In the genomic region with DNA sequence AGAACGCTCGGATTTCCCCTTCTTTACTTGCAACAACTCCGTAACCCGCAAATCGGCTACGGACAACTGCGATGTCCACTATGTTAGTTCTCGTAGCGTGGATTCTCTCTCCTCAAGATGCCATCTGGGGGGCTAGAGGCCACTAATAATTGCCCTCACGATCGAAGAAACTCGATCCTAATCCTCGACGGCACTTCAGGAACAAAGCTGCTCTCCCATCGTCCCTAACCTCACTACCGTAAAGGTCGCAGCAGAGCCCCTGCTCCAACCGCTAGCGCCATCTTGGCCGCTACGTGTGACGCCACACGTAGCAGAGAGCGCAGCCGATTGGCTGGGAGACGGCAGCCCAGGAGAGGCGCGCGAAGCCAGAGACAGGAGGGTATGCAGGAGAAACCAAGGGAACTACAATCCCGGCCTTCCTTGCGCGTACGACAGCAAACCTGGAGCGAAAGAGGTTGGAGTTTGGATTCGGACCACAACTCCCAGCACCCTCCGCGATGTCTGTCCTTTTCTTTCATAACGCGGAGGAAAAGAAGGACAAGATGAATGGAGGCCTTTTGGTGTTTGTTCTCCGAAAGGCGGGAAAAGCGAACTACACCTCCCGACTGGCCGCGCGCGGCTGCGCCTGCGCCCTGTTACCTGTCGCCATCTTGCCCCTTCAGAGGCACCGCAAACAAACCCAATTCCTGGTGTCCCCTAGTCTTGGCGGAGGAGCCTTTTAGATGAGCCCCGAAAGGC, we compare ENCODE assay signal across 1 cellular context.
A peak's percentile ranks its signal among the peaks of the same experiment; 100 is the strongest.
TF ChIP-seq lines count a peak whose summit lies in the region.

A gene with protein sequence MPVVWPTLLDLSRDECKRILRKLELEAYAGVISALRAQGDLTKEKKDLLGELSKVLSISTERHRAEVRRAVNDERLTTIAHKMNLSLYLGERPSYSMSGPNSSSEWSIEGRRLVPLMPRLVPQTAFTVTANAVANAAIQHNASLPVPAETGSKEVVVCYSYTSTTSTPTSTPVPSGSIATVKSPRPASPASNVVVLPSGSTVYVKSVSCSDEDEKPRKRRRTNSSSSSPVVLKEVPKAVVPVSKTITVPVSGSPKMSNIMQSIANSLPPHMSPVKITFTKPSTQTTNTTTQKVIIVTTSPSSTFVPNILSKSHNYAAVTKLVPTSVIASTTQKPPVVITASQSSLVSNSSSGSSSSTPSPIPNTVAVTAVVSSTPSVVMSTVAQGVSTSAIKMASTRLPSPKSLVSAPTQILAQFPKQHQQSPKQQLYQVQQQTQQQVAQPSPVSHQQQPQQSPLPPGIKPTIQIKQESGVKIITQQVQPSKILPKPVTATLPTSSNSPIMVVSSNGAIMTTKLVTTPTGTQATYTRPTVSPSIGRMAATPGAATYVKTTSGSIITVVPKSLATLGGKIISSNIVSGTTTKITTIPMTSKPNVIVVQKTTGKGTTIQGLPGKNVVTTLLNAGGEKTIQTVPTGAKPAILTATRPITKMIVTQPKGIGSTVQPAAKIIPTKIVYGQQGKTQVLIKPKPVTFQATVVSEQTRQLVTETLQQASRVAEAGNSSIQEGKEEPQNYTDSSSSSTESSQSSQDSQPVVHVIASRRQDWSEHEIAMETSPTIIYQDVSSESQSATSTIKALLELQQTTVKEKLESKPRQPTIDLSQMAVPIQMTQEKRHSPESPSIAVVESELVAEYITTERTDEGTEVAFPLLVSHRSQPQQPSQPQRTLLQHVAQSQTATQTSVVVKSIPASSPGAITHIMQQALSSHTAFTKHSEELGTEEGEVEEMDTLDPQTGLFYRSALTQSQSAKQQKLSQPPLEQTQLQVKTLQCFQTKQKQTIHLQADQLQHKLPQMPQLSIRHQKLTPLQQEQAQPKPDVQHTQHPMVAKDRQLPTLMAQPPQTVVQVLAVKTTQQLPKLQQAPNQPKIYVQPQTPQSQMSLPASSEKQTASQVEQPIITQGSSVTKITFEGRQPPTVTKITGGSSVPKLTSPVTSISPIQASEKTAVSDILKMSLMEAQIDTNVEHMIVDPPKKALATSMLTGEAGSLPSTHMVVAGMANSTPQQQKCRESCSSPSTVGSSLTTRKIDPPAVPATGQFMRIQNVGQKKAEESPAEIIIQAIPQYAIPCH (N-terminal part only) (plus strand): TSS at position 635 of the 738 bp plus-strand sequence. CDS start 1,921 bp downstream, outside the sequence.

TF ChIP-seq in K562, 482 proteins besides CTCF, POLR2A, EP300 and RAD21 (continued from another document and continues in another):
- TF ChIP-seq, protein P1, sequence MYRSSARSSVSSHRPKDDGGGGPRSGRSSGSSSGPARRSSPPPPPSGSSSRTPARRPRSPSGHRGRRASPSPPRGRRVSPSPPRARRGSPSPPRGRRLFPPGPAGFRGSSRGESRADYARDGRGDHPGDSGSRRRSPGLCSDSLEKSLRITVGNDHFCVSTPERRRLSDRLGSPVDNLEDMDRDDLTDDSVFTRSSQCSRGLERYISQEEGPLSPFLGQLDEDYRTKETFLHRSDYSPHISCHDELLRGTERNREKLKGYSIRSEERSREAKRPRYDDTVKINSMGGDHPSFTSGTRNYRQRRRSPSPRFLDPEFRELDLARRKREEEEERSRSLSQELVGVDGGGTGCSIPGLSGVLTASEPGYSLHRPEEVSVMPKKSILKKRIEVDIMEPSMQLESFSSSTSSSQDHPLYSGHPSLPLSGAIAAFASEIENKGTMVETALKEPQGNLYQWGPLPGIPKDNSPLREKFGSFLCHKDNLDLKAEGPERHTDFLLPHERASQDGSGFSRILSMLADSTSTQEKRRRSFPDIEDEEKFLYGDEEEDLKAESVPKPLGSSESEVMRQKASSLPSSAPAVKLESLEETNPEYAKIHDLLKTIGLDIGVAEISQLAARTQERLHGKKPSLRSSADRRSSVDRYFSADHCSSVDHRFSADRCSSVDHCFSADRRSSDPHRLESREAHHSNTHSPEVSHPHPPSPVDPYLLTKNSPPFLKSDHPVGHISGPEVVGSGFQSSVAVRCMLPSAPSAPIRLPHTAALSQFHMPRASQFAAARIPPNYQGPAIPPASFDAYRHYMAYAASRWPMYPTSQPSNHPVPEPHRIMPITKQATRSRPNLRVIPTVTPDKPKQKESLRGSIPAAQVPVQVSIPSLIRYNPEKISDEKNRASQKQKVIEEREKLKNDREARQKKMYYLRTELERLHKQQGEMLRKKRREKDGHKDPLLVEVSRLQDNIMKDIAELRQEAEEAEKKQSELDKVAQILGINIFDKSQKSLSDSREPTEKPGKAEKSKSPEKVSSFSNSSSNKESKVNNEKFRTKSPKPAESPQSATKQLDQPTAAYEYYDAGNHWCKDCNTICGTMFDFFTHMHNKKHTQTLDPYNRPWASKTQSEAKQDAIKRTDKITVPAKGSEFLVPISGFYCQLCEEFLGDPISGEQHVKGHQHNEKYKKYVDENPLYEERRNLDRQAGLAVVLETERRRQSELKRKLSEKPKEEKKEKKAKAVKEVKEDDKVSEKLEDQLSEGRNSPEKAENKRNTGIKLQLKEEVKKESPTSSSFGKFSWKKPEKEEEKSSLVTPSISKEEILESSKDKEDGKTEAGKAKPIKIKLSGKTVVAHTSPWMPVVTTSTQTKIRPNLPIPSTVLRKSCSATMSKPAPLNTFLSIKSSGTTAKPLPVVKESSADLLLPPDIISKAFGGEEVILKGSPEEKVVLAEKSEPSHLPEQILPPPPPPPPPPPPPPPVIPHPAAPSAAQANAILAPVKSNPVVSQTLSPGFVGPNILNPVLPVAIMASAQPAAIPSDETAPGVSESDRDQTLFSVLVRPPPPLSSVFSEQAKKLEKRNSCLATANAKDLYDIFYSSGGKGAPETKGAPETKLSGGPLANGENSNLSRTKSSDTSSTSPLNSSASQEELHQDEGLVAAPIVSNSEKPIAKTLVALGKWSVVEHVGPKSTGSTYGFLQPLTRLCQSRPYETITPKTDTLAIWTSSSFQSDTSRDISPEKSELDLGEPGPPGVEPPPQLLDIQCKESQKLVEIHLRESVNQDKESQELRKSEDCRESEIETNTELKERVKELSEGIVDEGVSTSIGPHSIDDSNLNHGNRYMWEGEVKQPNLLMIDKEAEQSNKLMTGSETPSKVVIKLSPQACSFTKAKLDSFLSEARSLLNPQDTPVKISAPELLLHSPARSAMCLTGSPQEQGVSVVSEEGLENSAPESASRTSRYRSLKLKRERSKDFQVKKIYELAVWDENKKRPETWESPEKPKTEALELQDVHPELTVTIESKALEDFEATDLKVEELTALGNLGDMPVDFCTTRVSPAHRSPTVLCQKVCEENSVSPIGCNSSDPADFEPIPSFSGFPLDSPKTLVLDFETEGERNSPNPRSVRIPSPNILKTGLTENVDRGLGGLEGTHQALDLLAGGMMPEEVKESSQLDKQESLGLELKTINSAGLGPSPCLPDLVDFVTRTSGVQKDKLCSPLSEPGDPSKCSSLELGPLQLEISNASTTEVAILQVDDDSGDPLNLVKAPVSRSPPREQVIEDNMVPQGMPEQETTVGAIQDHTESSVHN (IDR thresholded peaks at IDR 0.05; ENCODE audit: borderline replicate concordance in 1 of 2, low read depth in 1 of 2): no peak
- no peak for TF ChIP-seq TCF7 (IDR thresholded peaks at IDR 0.05; ENCODE audit: borderline replicate concordance)
- TF ChIP-seq FUS (optimal IDR thresholded peaks at IDR 0.05; ENCODE audit: low read depth, low read length): no peak
- 0 out of 2 replicates have a peak, but pooled peaks have one; percentile 35 for TF ChIP-seq TEAD4 (IDR thresholded peaks at IDR 0.05; ENCODE audit: low read length)
- no peak for TF ChIP-seq TEAD4 (CRISPR knock-in tag; IDR thresholded peaks at IDR 0.05; ENCODE audit: borderline replicate concordance)
- TF ChIP-seq TRIM28 (IDR thresholded peaks at IDR 0.05): 0 out of 2 replicates have a peak, but pooled peaks have one; percentile 47
- TF ChIP-seq ZNF717 (CRISPR knock-in tag; IDR thresholded peaks at IDR 0.05): no peak
- TF ChIP-seq BRCA1 (IDR thresholded peaks at IDR 0.05): no peak
- TF ChIP-seq BRCA1 (CRISPR knock-in tag; IDR thresholded peaks at IDR 0.05): no peak
- TF ChIP-seq, protein P2, sequence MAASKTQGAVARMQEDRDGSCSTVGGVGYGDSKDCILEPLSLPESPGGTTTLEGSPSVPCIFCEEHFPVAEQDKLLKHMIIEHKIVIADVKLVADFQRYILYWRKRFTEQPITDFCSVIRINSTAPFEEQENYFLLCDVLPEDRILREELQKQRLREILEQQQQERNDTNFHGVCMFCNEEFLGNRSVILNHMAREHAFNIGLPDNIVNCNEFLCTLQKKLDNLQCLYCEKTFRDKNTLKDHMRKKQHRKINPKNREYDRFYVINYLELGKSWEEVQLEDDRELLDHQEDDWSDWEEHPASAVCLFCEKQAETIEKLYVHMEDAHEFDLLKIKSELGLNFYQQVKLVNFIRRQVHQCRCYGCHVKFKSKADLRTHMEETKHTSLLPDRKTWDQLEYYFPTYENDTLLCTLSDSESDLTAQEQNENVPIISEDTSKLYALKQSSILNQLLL (CRISPR knock-in tag; IDR thresholded peaks at IDR 0.05; ENCODE audit: borderline replicate concordance): no peak
- no peak for TF ChIP-seq FOSL1 (tag; conservative IDR thresholded peaks at IDR 0.05)
- TF ChIP-seq, protein P3, sequence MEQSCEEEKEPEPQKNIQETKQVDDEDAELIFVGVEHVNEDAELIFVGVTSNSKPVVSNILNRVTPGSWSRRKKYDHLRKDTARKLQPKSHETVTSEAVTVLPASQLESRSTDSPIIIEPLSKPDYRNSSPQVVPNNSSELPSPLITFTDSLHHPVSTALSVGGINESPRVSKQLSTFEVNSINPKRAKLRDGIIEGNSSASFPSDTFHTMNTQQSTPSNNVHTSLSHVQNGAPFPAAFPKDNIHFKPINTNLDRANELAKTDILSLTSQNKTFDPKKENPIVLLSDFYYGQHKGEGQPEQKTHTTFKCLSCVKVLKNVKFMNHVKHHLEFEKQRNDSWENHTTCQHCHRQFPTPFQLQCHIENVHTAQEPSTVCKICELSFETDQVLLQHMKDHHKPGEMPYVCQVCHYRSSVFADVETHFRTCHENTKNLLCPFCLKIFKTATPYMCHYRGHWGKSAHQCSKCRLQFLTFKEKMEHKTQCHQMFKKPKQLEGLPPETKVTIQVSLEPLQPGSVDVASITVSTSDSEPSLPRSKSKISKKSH (CRISPR knock-in tag; IDR thresholded peaks at IDR 0.05): no peak
- TF ChIP-seq NCOA4 (IDR thresholded peaks at IDR 0.05; ENCODE audit: partially characterized antibody): no peak
- peak; percentile 42; the same call in 1 of the 2 replicates for TF ChIP-seq OTX1 (CRISPR knock-in tag; IDR thresholded peaks at IDR 0.05)
- TF ChIP-seq, protein P4, sequence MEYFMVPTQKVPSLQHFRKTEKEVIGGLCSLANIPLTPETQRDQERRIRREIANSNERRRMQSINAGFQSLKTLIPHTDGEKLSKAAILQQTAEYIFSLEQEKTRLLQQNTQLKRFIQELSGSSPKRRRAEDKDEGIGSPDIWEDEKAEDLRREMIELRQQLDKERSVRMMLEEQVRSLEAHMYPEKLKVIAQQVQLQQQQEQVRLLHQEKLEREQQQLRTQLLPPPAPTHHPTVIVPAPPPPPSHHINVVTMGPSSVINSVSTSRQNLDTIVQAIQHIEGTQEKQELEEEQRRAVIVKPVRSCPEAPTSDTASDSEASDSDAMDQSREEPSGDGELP (CRISPR knock-in tag; IDR thresholded peaks at IDR 0.05; ENCODE audit: borderline replicate concordance): 0 out of 2 replicates have a peak, but pooled peaks have one; percentile 57
- TF ChIP-seq CBFB (CRISPR knock-in tag; IDR thresholded peaks at IDR 0.05): no peak
- TF ChIP-seq, protein P5, sequence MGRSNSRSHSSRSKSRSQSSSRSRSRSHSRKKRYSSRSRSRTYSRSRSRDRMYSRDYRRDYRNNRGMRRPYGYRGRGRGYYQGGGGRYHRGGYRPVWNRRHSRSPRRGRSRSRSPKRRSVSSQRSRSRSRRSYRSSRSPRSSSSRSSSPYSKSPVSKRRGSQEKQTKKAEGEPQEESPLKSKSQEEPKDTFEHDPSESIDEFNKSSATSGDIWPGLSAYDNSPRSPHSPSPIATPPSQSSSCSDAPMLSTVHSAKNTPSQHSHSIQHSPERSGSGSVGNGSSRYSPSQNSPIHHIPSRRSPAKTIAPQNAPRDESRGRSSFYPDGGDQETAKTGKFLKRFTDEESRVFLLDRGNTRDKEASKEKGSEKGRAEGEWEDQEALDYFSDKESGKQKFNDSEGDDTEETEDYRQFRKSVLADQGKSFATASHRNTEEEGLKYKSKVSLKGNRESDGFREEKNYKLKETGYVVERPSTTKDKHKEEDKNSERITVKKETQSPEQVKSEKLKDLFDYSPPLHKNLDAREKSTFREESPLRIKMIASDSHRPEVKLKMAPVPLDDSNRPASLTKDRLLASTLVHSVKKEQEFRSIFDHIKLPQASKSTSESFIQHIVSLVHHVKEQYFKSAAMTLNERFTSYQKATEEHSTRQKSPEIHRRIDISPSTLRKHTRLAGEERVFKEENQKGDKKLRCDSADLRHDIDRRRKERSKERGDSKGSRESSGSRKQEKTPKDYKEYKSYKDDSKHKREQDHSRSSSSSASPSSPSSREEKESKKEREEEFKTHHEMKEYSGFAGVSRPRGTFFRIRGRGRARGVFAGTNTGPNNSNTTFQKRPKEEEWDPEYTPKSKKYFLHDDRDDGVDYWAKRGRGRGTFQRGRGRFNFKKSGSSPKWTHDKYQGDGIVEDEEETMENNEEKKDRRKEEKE (IDR thresholded peaks at IDR 0.05; ENCODE audit: borderline replicate concordance in 1 of 2, control insufficient read depth in 1 of 2, low read depth in 2 of 2, low read length in 1 of 2): no peak; a peak in 1 of 4 replicates
- no peak for TF ChIP-seq MTA2 (IDR thresholded peaks at IDR 0.05; ENCODE audit: low read depth)
- no peak for TF ChIP-seq KAT7 (CRISPR knock-in tag; IDR thresholded peaks at IDR 0.05; ENCODE audit: borderline replicate concordance)
- TF ChIP-seq XRCC5 (IDR thresholded peaks at IDR 0.05; ENCODE audit: low read depth, low read length): no peak
- TF ChIP-seq, protein P6, sequence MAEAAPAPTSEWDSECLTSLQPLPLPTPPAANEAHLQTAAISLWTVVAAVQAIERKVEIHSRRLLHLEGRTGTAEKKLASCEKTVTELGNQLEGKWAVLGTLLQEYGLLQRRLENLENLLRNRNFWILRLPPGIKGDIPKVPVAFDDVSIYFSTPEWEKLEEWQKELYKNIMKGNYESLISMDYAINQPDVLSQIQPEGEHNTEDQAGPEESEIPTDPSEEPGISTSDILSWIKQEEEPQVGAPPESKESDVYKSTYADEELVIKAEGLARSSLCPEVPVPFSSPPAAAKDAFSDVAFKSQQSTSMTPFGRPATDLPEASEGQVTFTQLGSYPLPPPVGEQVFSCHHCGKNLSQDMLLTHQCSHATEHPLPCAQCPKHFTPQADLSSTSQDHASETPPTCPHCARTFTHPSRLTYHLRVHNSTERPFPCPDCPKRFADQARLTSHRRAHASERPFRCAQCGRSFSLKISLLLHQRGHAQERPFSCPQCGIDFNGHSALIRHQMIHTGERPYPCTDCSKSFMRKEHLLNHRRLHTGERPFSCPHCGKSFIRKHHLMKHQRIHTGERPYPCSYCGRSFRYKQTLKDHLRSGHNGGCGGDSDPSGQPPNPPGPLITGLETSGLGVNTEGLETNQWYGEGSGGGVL (CRISPR knock-in tag; IDR thresholded peaks at IDR 0.05): no peak
- TF ChIP-seq DNMT1 (IDR thresholded peaks at IDR 0.05): no peak
- TF ChIP-seq RFX1 (IDR thresholded peaks at IDR 0.05): peak; percentile 75
- no peak for TF ChIP-seq NCOR1 (IDR thresholded peaks at IDR 0.05)
- no peak for TF ChIP-seq BDP1 (IDR thresholded peaks at IDR 0.05; ENCODE audit: insufficient read depth, insufficient read length)
- TF ChIP-seq, protein P7, sequence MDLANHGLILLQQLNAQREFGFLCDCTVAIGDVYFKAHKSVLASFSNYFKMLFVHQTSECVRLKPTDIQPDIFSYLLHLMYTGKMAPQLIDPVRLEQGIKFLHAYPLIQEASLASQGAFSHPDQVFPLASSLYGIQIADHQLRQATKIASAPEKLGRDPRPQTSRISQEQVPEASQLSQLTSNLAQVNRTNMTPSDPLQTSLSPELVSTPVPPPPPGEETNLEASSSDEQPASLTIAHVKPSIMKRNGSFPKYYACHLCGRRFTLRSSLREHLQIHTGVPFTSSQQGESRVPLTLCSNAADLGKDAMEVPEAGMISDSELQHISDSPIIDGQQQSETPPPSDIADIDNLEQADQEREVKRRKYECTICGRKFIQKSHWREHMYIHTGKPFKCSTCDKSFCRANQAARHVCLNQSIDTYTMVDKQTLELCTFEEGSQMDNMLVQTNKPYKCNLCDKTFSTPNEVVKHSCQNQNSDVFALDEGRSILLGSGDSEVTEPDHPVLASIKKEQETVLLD (IDR thresholded peaks at IDR 0.05): peak; percentile 79
- no peak for TF ChIP-seq ZNF146 (CRISPR knock-in tag; IDR thresholded peaks at IDR 0.05; ENCODE audit: unreplicated experiment)
- TF ChIP-seq SP2 (IDR thresholded peaks at IDR 0.05; ENCODE audit: extremely low read depth, low read depth, low read length, poor library complexity, severe bottlenecking): no peak
